In genomic region chr3:72270072-72270611, GRCh38 we compare ENCODE assay signal across 8 cellular contexts.
DNase-seq lines count a peak whose midpoint lies in the region; ATAC-seq and TF ChIP-seq lines count a peak whose summit lies in the region.

No MANE protein-coding gene starts in this region.

- H3K4me1 Mint-ChIP-seq in activated CD4-positive, alpha-beta T cell treated with anti-CD3 and anti-CD28 coated beads for 36 hours = peaks cover 68% of the 10 kb centered on the region

- H3K36me3 ChIP-seq in RWPE2 (ENCODE audit: low read depth) = no peaks in the 10 kb centered on the region
- H3K36me3 ChIP-seq in osteoblast (ENCODE audit: insufficient read depth, low read length) = no peaks in the 10 kb centered on the region

- intact Hi-C loops in activated CD4-positive, alpha-beta T cell treated with anti-CD3 and anti-CD28 coated beads for 36 hours (cut with DNase I, micrococcal nuclease) = loop anchor here in 1 of 2 experiments (5.0 kb wide), 1 partner anchor 157 kb away; no protein-coding TSS in a partner anchor

- H3K79me2 ChIP-seq in osteoblast (ENCODE audit: insufficient read depth, low read length) = no peaks in the 10 kb centered on the region

- peak; percentile 38 for DNase-seq in activated CD4-positive, alpha-beta T cell treated with anti-CD3 and anti-CD28 coated beads for 36 hours
- DNase-seq in activated CD4-positive, alpha-beta T cell treated with anti-CD3 and anti-CD28 coated beads, Interleukin-2, amount 50 U/mL, for 1 hour = no peak
- no peak for DNase-seq in RWPE2 (ENCODE audit: low spot score)
- peak; percentile 94 to 95 for DNase-seq in erythroblast (lab: John Stamatoyannopoulos, UW)
- DNase-seq in osteoblast (ENCODE audit: insufficient read length, low spot score, missing footprints) = peak; percentile 77
- no peak for DNase-seq in superior temporal gyrus (ENCODE audit: extremely low spot score)

- no peak for TF ChIP-seq POLR2A in erythroblast (IDR thresholded peaks at IDR 0.05; ENCODE audit: low read length)

- H3K9me3 ChIP-seq in RWPE2 (ENCODE audit: severe bottlenecking) (no peaks in the 10 kb centered on the region), osteoblast (ENCODE audit: low read depth, low read length) (no peaks in the 10 kb centered on the region)

- ATAC-seq in activated CD4-positive, alpha-beta T cell treated with anti-CD3 and anti-CD28 coated beads for 36 hours = peak; percentile 59
- ATAC-seq in RWPE2 (ENCODE audit: low read depth) (peak; percentile 78), GM18870 (IDR thresholded peaks at IDR 0.05; ENCODE audit: unreplicated experiment) (no peak), GM21825 (IDR thresholded peaks at IDR 0.05; ENCODE audit: unreplicated experiment) (no peak)

- H3K27ac ChIP-seq in RWPE2 (ENCODE audit: poor library complexity, severe bottlenecking) = no peak overlapping the region
- peak overlapping the region; percentile 66 for H3K27ac ChIP-seq in osteoblast (ENCODE audit: low read depth, low read length)

- no peak overlapping the region for H3K4me3 ChIP-seq in RWPE2 (ENCODE audit: severe bottlenecking)
- H3K4me3 ChIP-seq in osteoblast (ENCODE audit: insufficient read depth, low read length) = no peak overlapping the region

- H2AFZ ChIP-seq in osteoblast (ENCODE audit: low read length) = no peak overlapping the region

- peak overlapping the region; percentile 69 for H3K27ac Mint-ChIP-seq in activated CD4-positive, alpha-beta T cell treated with anti-CD3 and anti-CD28 coated beads for 36 hours

- H4K20me1 ChIP-seq in osteoblast (ENCODE audit: insufficient read depth, low read length) = no peaks in the 10 kb centered on the region

- H3K4me3 Mint-ChIP-seq in activated CD4-positive, alpha-beta T cell treated with anti-CD3 and anti-CD28 coated beads for 36 hours = no peak overlapping the region

- no peaks in the 10 kb centered on the region for H3K27me3 ChIP-seq in RWPE2 (ENCODE audit: insufficient read depth, poor library complexity, severe bottlenecking)
- H3K27me3 ChIP-seq in osteoblast (ENCODE audit: insufficient read depth, low read length) = no peaks in the 10 kb centered on the region

- POLR2A ChIA-PET in activated CD4-positive, alpha-beta T cell treated with anti-CD3 and anti-CD28 coated beads for 36 hours (lab: Charles Lee) = no interaction called here

- no peak for TF ChIP-seq CTCF in RWPE2 (IDR thresholded peaks at IDR 0.05; ENCODE audit: poor library complexity, severe bottlenecking)
- TF ChIP-seq CTCF in osteoblast (IDR thresholded peaks at IDR 0.05; ENCODE audit: extremely low read depth, low read depth, low read length) = no peak

- peak overlapping the region; percentile 26 for H3K4me2 ChIP-seq in osteoblast (ENCODE audit: insufficient read depth, low read length)

- H3K9me3 Mint-ChIP-seq in activated CD4-positive, alpha-beta T cell treated with anti-CD3 and anti-CD28 coated beads for 36 hours (ENCODE audit: low read depth) = no peaks in the 10 kb centered on the region

- no peaks in the 10 kb centered on the region for H3K36me3 Mint-ChIP-seq in activated CD4-positive, alpha-beta T cell treated with anti-CD3 and anti-CD28 coated beads for 36 hours (ENCODE audit: low read depth)

- peaks cover 3% of the 10 kb centered on the region for H3K27me3 Mint-ChIP-seq in activated CD4-positive, alpha-beta T cell treated with anti-CD3 and anti-CD28 coated beads for 36 hours

- H3K4me1 ChIP-seq in RWPE2 (ENCODE audit: insufficient read depth, poor library complexity, severe bottlenecking) (peaks cover 7% of the 10 kb centered on the region), osteoblast (ENCODE audit: insufficient read depth, low read length) (peaks cover 35% of the 10 kb centered on the region)

- CTCF ChIA-PET in activated CD4-positive, alpha-beta T cell treated with anti-CD3 and anti-CD28 coated beads for 36 hours (lab: Charles Lee) = interaction anchor here (0.9 to 1.4 kb wide), 3 partner anchors 10 to 552 kb away, joined by 3 to 5 read pairs (median 4); no protein-coding TSS in a partner anchor

Comparison
In these comparisons a context has a peak if more than half of its experiments do, and no peak if none do; other contexts are left out.
1. DNase-seq: peak in activated CD4-positive, alpha-beta T cell treated with anti-CD3 and anti-CD28 coated beads for 36 hours (single experiment), erythroblast (2 of 2) and osteoblast (single experiment); none in activated CD4-positive, alpha-beta T cell treated with anti-CD3 and anti-CD28 coated beads, Interleukin-2, amount 50 U/mL, for 1 hour (single experiment), RWPE2 (single experiment) and superior temporal gyrus (single experiment).
2. ATAC-seq: peak in activated CD4-positive, alpha-beta T cell treated with anti-CD3 and anti-CD28 coated beads for 36 hours (single experiment) and RWPE2 (single experiment); none in GM18870 (single experiment) and GM21825 (single experiment).